ENCODE assay signal across 25 cellular contexts in the genomic region with DNA sequence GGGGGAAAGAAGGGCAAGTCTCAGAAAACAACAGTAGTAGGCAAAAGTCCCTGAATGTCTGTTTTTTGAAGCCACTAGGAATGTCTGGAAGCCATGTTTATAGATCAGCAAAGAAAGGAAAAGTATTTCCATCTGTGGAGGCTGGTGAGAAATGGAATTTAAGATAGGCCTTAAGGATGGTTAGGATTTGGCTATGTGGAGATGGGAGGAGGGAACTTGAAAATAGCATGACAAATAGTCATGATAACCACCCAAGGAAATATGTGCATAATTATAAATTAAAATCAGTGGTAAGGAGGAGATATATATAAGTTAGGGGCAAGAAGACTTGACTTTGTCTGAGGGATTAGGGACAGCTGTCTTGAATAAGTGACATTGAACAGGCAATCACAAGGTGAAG.
"Had no signal": no experiment of that assay in that cellular context is flagged by ENCODE, and none has a peak within 500 bp of the region (broad histone marks: within the 10 kb centered on the region; RNA-seq: fewer than 3 reads in every experiment).

No MANE protein-coding gene starts in this region.

- H3K4me1 Mint-ChIP-seq: stimulated activated effector memory CD8-positive, alpha-beta T cell treated with anti-CD3 and anti-CD28 coated beads, Interleukin-12 subunit alpha, Interleukin-12 subunit beta, amount 100 ng/mL, for 72 hours had no signal

- H3K4me3 ChIP-seq: coronary artery, gastroesophageal sphincter, heart left ventricle, hepatocyte, left lung, mucosa of descending colon, neural progenitor cell, prostate gland, right atrium auricular region, suprapubic skin, transverse colon, upper lobe of right lung, uterus had no signal

- ATAC-seq: foreskin keratinocyte; gastroesophageal sphincter; heart left ventricle; left cardiac atrium; left lung; mucosa of descending colon; naive thymus-derived CD4-positive, alpha-beta T cell; sciatic nerve; stimulated activated effector memory CD8-positive, alpha-beta T cell treated with anti-CD3 and anti-CD28 coated beads, Interleukin-12 subunit alpha, Interleukin-12 subunit beta, amount 100 ng/mL, for 72 hours; upper lobe of right lung had no signal

- H3K36me3 Mint-ChIP-seq: naive thymus-derived CD4-positive, alpha-beta T cell; neural progenitor cell; stimulated activated effector memory CD8-positive, alpha-beta T cell treated with anti-CD3 and anti-CD28 coated beads, Interleukin-12 subunit alpha, Interleukin-12 subunit beta, amount 100 ng/mL, for 72 hours had no signal

- H3K27ac Mint-ChIP-seq: mesothelial cell of epicardium; naive thymus-derived CD4-positive, alpha-beta T cell; nephron; neural progenitor cell; stimulated activated effector memory CD8-positive, alpha-beta T cell treated with anti-CD3 and anti-CD28 coated beads, Interleukin-12 subunit alpha, Interleukin-12 subunit beta, amount 100 ng/mL, for 72 hours; stimulated activated naive CD8-positive, alpha-beta T cell treated with anti-CD3 and anti-CD28 coated beads, Interleukin-15, Interleukin-2, amounts not matched to agents 100 ng/mL and 50 ng/mL, for 24 hours had no signal

- H3K4me3 Mint-ChIP-seq: mesothelial cell of epicardium; naive thymus-derived CD4-positive, alpha-beta T cell; nephron; neural progenitor cell; stimulated activated effector memory CD8-positive, alpha-beta T cell treated with anti-CD3 and anti-CD28 coated beads, Interleukin-12 subunit alpha, Interleukin-12 subunit beta, amount 100 ng/mL, for 72 hours; stimulated activated naive CD8-positive, alpha-beta T cell treated with anti-CD3 and anti-CD28 coated beads, Interleukin-15, Interleukin-2, amounts not matched to agents 100 ng/mL and 50 ng/mL, for 24 hours had no signal

- DNase-seq: foreskin keratinocyte; heart left ventricle; left cardiac atrium; left lung; mesenchymal stem cell; mucosa of descending colon; naive thymus-derived CD4-positive, alpha-beta T cell; nucleus accumbens; stimulated activated CD4-positive, alpha-beta T cell treated with anti-CD3 and anti-CD28 coated beads, Interleukin-2, amount 100 ng/mL, for 24 hours; stimulated activated CD4-positive, alpha-beta T cell treated with anti-CD3 and anti-CD28 coated beads, Interleukin-4, amount 100 ng/mL, for 24 hours; transverse colon; upper lobe of right lung; uterus had no signal

- H3K9me3 Mint-ChIP-seq: stimulated activated effector memory CD8-positive, alpha-beta T cell treated with anti-CD3 and anti-CD28 coated beads, Interleukin-12 subunit alpha, Interleukin-12 subunit beta, amount 100 ng/mL, for 72 hours; stimulated activated naive CD8-positive, alpha-beta T cell treated with anti-CD3 and anti-CD28 coated beads, Interleukin-15, Interleukin-2, amounts not matched to agents 100 ng/mL and 50 ng/mL, for 24 hours had no signal

- H3K27me3 Mint-ChIP-seq: stimulated activated naive CD8-positive, alpha-beta T cell treated with anti-CD3 and anti-CD28 coated beads, Interleukin-15, Interleukin-2, amounts not matched to agents 100 ng/mL and 50 ng/mL, for 24 hours had no signal
